Comparison of ENCODE assay signal across 8 cellular contexts in the genomic region with DNA sequence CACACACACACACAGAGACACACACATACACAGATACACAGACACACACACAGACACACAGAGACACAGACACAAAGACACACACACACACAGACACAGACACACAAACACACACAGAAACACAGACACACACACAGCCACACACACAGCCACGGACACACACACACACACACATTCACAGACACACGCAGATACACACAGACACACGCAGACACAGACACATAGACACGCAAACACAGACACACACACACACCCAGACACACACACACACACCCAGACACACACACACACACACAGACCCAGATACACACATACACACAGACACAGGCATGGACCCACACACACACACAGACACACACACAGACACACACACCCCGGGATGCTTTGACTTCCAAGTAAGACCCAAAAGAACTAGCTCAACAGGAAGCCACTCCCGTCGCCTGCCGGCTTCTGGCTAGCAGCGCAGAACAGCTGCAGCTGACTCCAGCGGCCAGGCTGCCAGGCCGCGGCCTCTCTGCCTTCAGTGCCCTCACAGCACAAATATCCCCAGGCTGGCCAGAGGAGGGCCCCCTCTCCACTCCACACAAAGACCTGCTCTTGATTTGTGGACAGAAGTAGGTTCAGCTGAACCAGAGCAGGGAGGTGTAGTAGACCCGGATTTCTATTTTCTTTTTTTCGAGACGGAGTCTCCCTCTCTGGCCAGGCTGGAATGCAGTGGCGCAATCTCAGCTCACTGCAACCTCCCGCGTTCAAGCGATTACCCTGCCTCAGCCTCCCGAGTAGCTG. TPM values are rescaled to one million over a fixed set of nuclear protein-coding genes. Genes with fewer than 3 reads are reported as not detected.
DNase-seq lines count a peak whose midpoint lies in the region; ATAC-seq and TF ChIP-seq lines count a peak whose summit lies in the region.

No MANE protein-coding gene starts in this region.

- ATAC-seq in left colon (peak; percentile 96), HG02840 (IDR thresholded peaks at IDR 0.05; ENCODE audit: low FRiP score, unreplicated experiment) (no peak)

- no peaks in the 10 kb centered on the region for H3K4me1 Mint-ChIP-seq in CD14-positive monocyte

- 0 out of 2 replicates have a peak overlapping the region, but pooled peaks have one; percentile 12 for H3K27ac ChIP-seq in HEK293 (ENCODE audit: extremely low read depth, low read depth, low read length)

- H3K27ac Mint-ChIP-seq in CD14-positive monocyte = no peak overlapping the region

- H3K4me3 ChIP-seq in HEK293 (ENCODE audit: low read depth, low read length) = no peak overlapping the region

- DNase-seq in CD14-positive monocyte (ENCODE audit: low spot score) = peak; percentile 87
- DNase-seq in NCI-H446 treated with DMSO at 0.1 percent for 48 hours (lab: John Stamatoyannopoulos, UW) = peak; percentile 55
- peak; percentile 34 for DNase-seq in activated CD4-positive, CD25-positive, alpha-beta regulatory T cell treated with anti-CD3 and anti-CD28 coated beads, Interleukin-2, amount 50 U/mL, for 16 hours (ENCODE audit: low read depth, low spot score)
- peak; percentile 76 for DNase-seq in cerebellum (ENCODE audit: low spot score)
- DNase-seq in left colon = peak; percentile 86 to 87
- peak; percentile 54 to 61 for DNase-seq in stimulated activated CD4-positive, alpha-beta T cell treated with anti-CD3 and anti-CD28 coated beads, Interleukin-15, amount 100 ng/mL, for 1 hour (ENCODE audit: low read depth in 1 of 2, low spot score in 1 of 2)

- POLR2A ChIA-PET in HEK293 (lab: Yijun Ruan, JAX) = interaction anchor here (0.5 to 1.9 kb wide), 14 partner anchors 14 to 240 kb away, joined by 3 to 27 read pairs (median 4); a partner anchor contains a TSS

- CTCF ChIA-PET in HEK293 (lab: Yijun Ruan, JAX) = interaction anchor here (0.6 to 2.3 kb wide), 45 partner anchors 8 to 1162 kb away, joined by 3 to 23 read pairs (median 4); a partner anchor contains a TSS

- H3K27me3 Mint-ChIP-seq in CD14-positive monocyte (ENCODE audit: low read depth in 3 of 3) = peaks cover 7 to 18% (median 14%) of the 10 kb centered on the region in 3 donors

- H3K36me3 ChIP-seq in HEK293 (ENCODE audit: control insufficient read depth in 2 of 2, insufficient read depth in 1 of 2, low read length in 2 of 2) = no peaks in the 10 kb centered on the region

- intact Hi-C loops in CD14-positive monocyte (cut with micrococcal nuclease) (loop anchor here (2.0 to 10.0 kb wide), 3 partner anchors 78 to 156 kb away; a partner anchor contains a TSS), left colon (cut with DNase I, micrococcal nuclease) (no loop called here)

- no peaks in the 10 kb centered on the region for H3K9me3 ChIP-seq in HEK293 (ENCODE audit: control insufficient read depth, insufficient read depth, low read depth, low read length)

- no peaks in the 10 kb centered on the region; the same call in 1 of the 2 replicates for H3K4me1 ChIP-seq in HEK293 (ENCODE audit: control insufficient read depth, insufficient read depth, low read length)

- H3K4me3 Mint-ChIP-seq in CD14-positive monocyte = no peak overlapping the region

- H3K9me3 Mint-ChIP-seq in CD14-positive monocyte = peaks cover 0 to 2% (median 0%) of the 10 kb centered on the region in 7 donors

- H3K36me3 Mint-ChIP-seq in CD14-positive monocyte = no peaks in the 10 kb centered on the region

- TF ChIP-seq CTCF in CD14-positive monocyte (IDR thresholded peaks at IDR 0.05) (peak; percentile 88), HEK293 (tag by site-specific recombination; IDR thresholded peaks at IDR 0.05) (peak; percentile 82)

TF ChIP-seq in HEK293, 187 proteins besides CTCF, POLR2A, EP300 and RAD21 (continues in another document):
- no peak for TF ChIP-seq ZEB2 (tag by site-specific recombination; IDR thresholded peaks at IDR 0.05)
- TF ChIP-seq ZNF157 (tag by site-specific recombination; IDR thresholded peaks at IDR 0.05) = 0 out of 2 replicates have a peak, but pooled peaks have one; percentile 50
- peak; percentile 40; the same call in 1 of the 2 replicates for TF ChIP-seq KLF1 (tag by site-specific recombination; IDR thresholded peaks at IDR 0.05)
- 0 out of 2 replicates have a peak, but pooled peaks have one; percentile 14 for TF ChIP-seq FEZF1 (tag by site-specific recombination; IDR thresholded peaks at IDR 0.05)
- TF ChIP-seq ZNF354C (tag by site-specific recombination; IDR thresholded peaks at IDR 0.05; ENCODE audit: borderline replicate concordance, low read depth) = no peak
- peak; percentile 21; the same call in 1 of the 2 replicates for TF ChIP-seq OSR2 (tag by site-specific recombination; IDR thresholded peaks at IDR 0.05)
- TF ChIP-seq ZNF121 (tag by site-specific recombination; IDR thresholded peaks at IDR 0.05) = 0 out of 2 replicates have a peak, but pooled peaks have one; percentile 28
- TF ChIP-seq ZIC2 (tag by site-specific recombination; IDR thresholded peaks at IDR 0.05) = peak; percentile 72
- no peak for TF ChIP-seq RBAK (tag by site-specific recombination; IDR thresholded peaks at IDR 0.05)
- TF ChIP-seq, protein P1, sequence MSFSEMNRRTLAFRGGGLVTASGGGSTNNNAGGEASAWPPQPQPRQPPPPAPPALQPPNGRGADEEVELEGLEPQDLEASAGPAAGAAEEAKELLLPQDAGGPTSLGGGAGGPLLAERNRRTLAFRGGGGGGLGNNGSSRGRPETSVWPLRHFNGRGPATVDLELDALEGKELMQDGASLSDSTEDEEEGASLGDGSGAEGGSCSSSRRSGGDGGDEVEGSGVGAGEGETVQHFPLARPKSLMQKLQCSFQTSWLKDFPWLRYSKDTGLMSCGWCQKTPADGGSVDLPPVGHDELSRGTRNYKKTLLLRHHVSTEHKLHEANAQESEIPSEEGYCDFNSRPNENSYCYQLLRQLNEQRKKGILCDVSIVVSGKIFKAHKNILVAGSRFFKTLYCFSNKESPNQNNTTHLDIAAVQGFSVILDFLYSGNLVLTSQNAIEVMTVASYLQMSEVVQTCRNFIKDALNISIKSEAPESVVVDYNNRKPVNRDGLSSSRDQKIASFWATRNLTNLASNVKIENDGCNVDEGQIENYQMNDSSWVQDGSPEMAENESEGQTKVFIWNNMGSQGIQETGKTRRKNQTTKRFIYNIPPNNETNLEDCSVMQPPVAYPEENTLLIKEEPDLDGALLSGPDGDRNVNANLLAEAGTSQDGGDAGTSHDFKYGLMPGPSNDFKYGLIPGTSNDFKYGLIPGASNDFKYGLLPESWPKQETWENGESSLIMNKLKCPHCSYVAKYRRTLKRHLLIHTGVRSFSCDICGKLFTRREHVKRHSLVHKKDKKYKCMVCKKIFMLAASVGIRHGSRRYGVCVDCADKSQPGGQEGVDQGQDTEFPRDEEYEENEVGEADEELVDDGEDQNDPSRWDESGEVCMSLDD (tag by site-specific recombination; IDR thresholded peaks at IDR 0.05) = peak; percentile 33; the same call in 1 of the 2 replicates
- peak; percentile 76 for TF ChIP-seq ZBTB17 (tag by site-specific recombination; IDR thresholded peaks at IDR 0.05)
- TF ChIP-seq WT1 (tag by site-specific recombination; IDR thresholded peaks at IDR 0.05) = no peak
- TF ChIP-seq, protein P2, sequence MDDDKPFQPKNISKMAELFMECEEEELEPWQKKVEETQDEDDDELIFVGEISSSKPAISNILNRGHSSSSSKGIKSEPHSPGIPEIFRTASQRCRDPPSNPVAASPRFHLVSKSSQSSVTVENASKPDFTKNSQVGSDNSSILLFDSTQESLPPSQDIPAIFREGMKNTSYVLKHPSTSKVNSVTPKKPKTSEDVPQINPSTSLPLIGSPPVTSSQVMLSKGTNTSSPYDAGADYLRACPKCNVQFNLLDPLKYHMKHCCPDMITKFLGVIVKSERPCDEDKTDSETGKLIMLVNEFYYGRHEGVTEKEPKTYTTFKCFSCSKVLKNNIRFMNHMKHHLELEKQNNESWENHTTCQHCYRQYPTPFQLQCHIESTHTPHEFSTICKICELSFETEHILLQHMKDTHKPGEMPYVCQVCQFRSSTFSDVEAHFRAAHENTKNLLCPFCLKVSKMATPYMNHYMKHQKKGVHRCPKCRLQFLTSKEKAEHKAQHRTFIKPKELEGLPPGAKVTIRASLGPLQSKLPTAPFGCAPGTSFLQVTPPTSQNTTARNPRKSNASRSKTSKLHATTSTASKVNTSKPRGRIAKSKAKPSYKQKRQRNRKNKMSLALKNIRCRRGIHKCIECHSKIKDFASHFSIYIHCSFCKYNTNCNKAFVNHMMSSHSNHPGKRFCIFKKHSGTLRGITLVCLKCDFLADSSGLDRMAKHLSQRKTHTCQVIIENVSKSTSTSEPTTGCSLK (tag by site-specific recombination; IDR thresholded peaks at IDR 0.05) = no peak
- TF ChIP-seq ZNF510 (tag by site-specific recombination; IDR thresholded peaks at IDR 0.05; ENCODE audit: insufficient replicate concordance) = no peak
- peak; percentile 48; the same call in 1 of the 2 replicates for TF ChIP-seq ZNF501 (tag by site-specific recombination; IDR thresholded peaks at IDR 0.05)
- no peak for TF ChIP-seq ZNF423 (tag by site-specific recombination; IDR thresholded peaks at IDR 0.05)
- 0 out of 2 replicates have a peak, but pooled peaks have one; percentile 8 for TF ChIP-seq ZNF2 (tag by site-specific recombination; IDR thresholded peaks at IDR 0.05)
- peak; percentile 73; the same call in 1 of the 2 replicates for TF ChIP-seq ZNF600 (tag by site-specific recombination; IDR thresholded peaks at IDR 0.05)
- TF ChIP-seq SCRT2 (tag by site-specific recombination; IDR thresholded peaks at IDR 0.05) = peak; percentile 74

RNA-seq across cellular contexts. Expression of a gene that starts 6.0 kb away (rescaled TPM):
- polyA plus RNA-seq in CD14-positive monocyte = 1 to 10 TPM in 1 of 2 donors, under 1 TPM in 1; 0.54 to 2.1 TPM
- total RNA-seq in cerebellum (1.5 TPM), left colon (under 1 TPM; 0.43 to 0.81 TPM)

RNA-seq across cellular contexts. Expression of a gene that starts 9.6 kb away (rescaled TPM):
- 1 to 10 TPM; 1.9 to 4.2 TPM for polyA plus RNA-seq in CD14-positive monocyte
- 4.3 TPM for total RNA-seq in cerebellum
- 1 to 10 TPM; 1.3 to 1.8 TPM for total RNA-seq in left colon

RNA-seq across cellular contexts. Expression of a gene that starts 23.2 kb away (rescaled TPM):
- under 1 TPM; 0.24 to 0.29 TPM for polyA plus RNA-seq in CD14-positive monocyte
- total RNA-seq in cerebellum (not detected), left colon (not detected)

RNA-seq across cellular contexts. Expression of a gene that starts 30.9 kb away (rescaled TPM):
- polyA plus RNA-seq in CD14-positive monocyte = 100 to 1,000 TPM; 111 to 138 TPM
- total RNA-seq in cerebellum (37.2 TPM), left colon (10 to 100 TPM; 77.5 to 90.0 TPM)

RNA-seq across cellular contexts. Expression of a gene that starts 31.2 kb away (rescaled TPM):
- polyA plus RNA-seq in CD14-positive monocyte = 10 to 100 TPM; 17.2 to 20.6 TPM
- total RNA-seq in cerebellum = 15.8 TPM
- 100 to 1,000 TPM in 1 of 2 donors, 10 to 100 TPM in 1; 96.5 to 105 TPM for total RNA-seq in left colon

Comparison
In these comparisons a context has a peak if more than half of its experiments do, and no peak if none do; other contexts are left out.
1. DNase-seq: peak in every context shown above with its lines; median percentile 87 in CD14-positive monocyte; 86 in left colon; 76 in cerebellum; 58 in stimulated activated CD4-positive, alpha-beta T cell treated with anti-CD3 and anti-CD28 coated beads, Interleukin-15, amount 100 ng/mL, for 1 hour; 55 in NCI-H446 treated with DMSO at 0.1 percent for 48 hours; 34 in activated CD4-positive, CD25-positive, alpha-beta regulatory T cell treated with anti-CD3 and anti-CD28 coated beads, Interleukin-2, amount 50 U/mL, for 16 hours.
2. intact Hi-C loops: an anchor here in CD14-positive monocyte (2.0 to 10.0 kb wide); none called in left colon.